In genomic region chr12:83346333-83346732, GRCh38 we compare ENCODE assay signal across 37 cellular contexts.
"Had no signal": no experiment of that assay in that cellular context is flagged by ENCODE, and none has a peak within 500 bp of the region (broad histone marks: within the 10 kb centered on the region; RNA-seq: fewer than 3 reads in every experiment).

No MANE protein-coding gene starts in this region.

- H3K4me1 Mint-ChIP-seq: activated B cell treated with CpG ODN at 0.5 μM for 24 hours; activated CD4-positive, alpha-beta T cell treated with anti-CD3 and anti-CD28 coated beads, Interleukin-2, amount 10 ng/mL, durations not matched to agents 24 days and 14 days; activated naive CD8-positive, alpha-beta T cell treated with anti-CD3 and anti-CD28 coated beads for 36 hours; activated T-helper 17 cell treated with anti-CD3 and anti-CD28 coated beads, Interleukin-2, amount 50 U/mL, for 72 hours had no signal

- FAIRE-seq: astrocyte, TTC549 had no signal

- DNase-seq: activated B cell treated with CpG ODN at 0.5 μM for 24 hours; activated CD4-positive, alpha-beta memory T cell treated with anti-CD3 and anti-CD28 coated beads for 36 hours; activated CD4-positive, alpha-beta T cell treated with anti-CD3 and anti-CD28 coated beads for 4 hours; activated CD4-positive, alpha-beta T cell treated with anti-CD3 and anti-CD28 coated beads, Interleukin-2, amount 10 ng/mL, durations not matched to agents 24 days and 14 days; activated CD4-positive, alpha-beta T cell treated with anti-CD3 and anti-CD28 coated beads, Interleukin-2, amount 50 U/mL, for 1 hour; activated CD4-positive, alpha-beta T cell treated with anti-CD3 and anti-CD28 coated beads, Interleukin-2, amount 50 U/mL, for 4 hours; activated CD4-positive, CD25-positive, alpha-beta regulatory T cell treated with anti-CD3 and anti-CD28 coated beads, Interleukin-2, amount 50 U/mL, for 72 hours; activated CD8-positive, alpha-beta memory T cell treated with anti-CD3 and anti-CD28 coated beads, Interleukin-2, amount 50 U/mL, for 4 hours; activated CD8-positive, alpha-beta T cell treated with anti-CD3 and anti-CD28 coated beads for 36 hours; activated effector memory CD4-positive, alpha-beta T cell treated with anti-CD3 and anti-CD28 coated beads, Interleukin-2, amount 50 U/mL, for 16 hours; activated gamma-delta T cell treated with Interleukin-2 at 50 U/mL for 16 hours; activated naive CD4-positive, alpha-beta T cell; activated naive CD4-positive, alpha-beta T cell treated with anti-CD3 and anti-CD28 coated beads for 36 hours; activated naive CD4-positive, alpha-beta T cell treated with anti-CD3 and anti-CD28 coated beads, Interleukin-2, amount 50 U/mL, for 16 hours; activated naive CD8-positive, alpha-beta T cell treated with anti-CD3 and anti-CD28 coated beads for 36 hours; activated T-cell treated with anti-CD3 and anti-CD28 coated beads for 4 hours; activated T-cell treated with anti-CD3 and anti-CD28 coated beads, Interleukin-2, amount 50 U/mL, for 1 hour; activated T-cell treated with anti-CD3 and anti-CD28 coated beads, Interleukin-2, amount 50 U/mL, for 4 hours; activated T-cell treated with anti-CD3 and anti-CD28 coated beads, Interleukin-2, amount 50 U/mL, for 72 hours; adrenal gland; amniotic stem cell; aorta; body of pancreas; brain microvascular endothelial cell; central memory CD4-positive, alpha-beta T cell; T-helper 1 cell; T-helper 2 cell; T-helper 9 cell had no signal

- H3K27ac ChIP-seq: adrenal gland, body of pancreas, brain microvascular endothelial cell, breast epithelium, VCaP had no signal

- ATAC-seq: activated CD8-positive, alpha-beta T cell treated with anti-CD3 and anti-CD28 coated beads for 36 hours; activated naive CD4-positive, alpha-beta T cell treated with anti-CD3 and anti-CD28 coated beads, Interleukin-2, amount 50 U/mL, for 72 hours; activated T-cell treated with anti-CD3 and anti-CD28 coated beads, Interleukin-2, amount 50 U/mL, for 4 hours; activated T-cell treated with anti-CD3 and anti-CD28 coated beads, Interleukin-2, amount 50 U/mL, for 72 hours; activated T-helper 17 cell treated with anti-CD3 and anti-CD28 coated beads, Interleukin-2, amount 50 U/mL, for 72 hours; body of pancreas had no signal

- H3K9me3 Mint-ChIP-seq: activated CD4-positive, alpha-beta memory T cell treated with anti-CD3 and anti-CD28 coated beads for 36 hours; activated CD4-positive, alpha-beta T cell treated with anti-CD3 and anti-CD28 coated beads, Interleukin-2, amount 10 ng/mL, durations not matched to agents 24 days and 14 days; activated CD8-positive, alpha-beta T cell treated with anti-CD3 and anti-CD28 coated beads for 36 hours; activated naive CD4-positive, alpha-beta T cell treated with anti-CD3 and anti-CD28 coated beads for 36 hours; activated naive CD4-positive, alpha-beta T cell treated with anti-CD3 and anti-CD28 coated beads, Interleukin-2, amount 50 U/mL, for 72 hours; activated naive CD8-positive, alpha-beta T cell treated with anti-CD3 and anti-CD28 coated beads for 36 hours; activated T-cell treated with anti-CD3 and anti-CD28 coated beads, Interleukin-2, amount 50 U/mL, for 4 hours; activated T-helper 1 cell treated with anti-CD3 and anti-CD28 coated beads, Interleukin-12 subunit alpha, Interleukin-12 subunit beta, Interleukin-2, Interleukin-4 antibody, amounts not matched to agents 30 ng/mL and 10 ng/mL and 1 ng/mL, durations not matched to agents 14 hours and 24 hours and 36 hours; T-helper 1 cell treated with Interleukin-12 subunit alpha and Interleukin-12 subunit beta and Interleukin-4 antibody, amounts not matched to agents 30 μg/mL and 1 μg/mL, for 36 hours; T-helper 2 cell treated with Interferon-gamma antibody and Interleukin-4, amounts not matched to agents 5 μg/mL and 100 μg/mL, for 36 hours had no signal

- H3K36me3 Mint-ChIP-seq: activated CD4-positive, alpha-beta memory T cell treated with anti-CD3 and anti-CD28 coated beads for 36 hours; activated naive CD4-positive, alpha-beta T cell treated with anti-CD3 and anti-CD28 coated beads, Interleukin-2, amount 50 U/mL, for 72 hours; activated naive CD8-positive, alpha-beta T cell treated with anti-CD3 and anti-CD28 coated beads for 36 hours had no signal

- H3K36me3 ChIP-seq: adrenal gland, brain microvascular endothelial cell, breast epithelium had no signal

- H3K9me3 ChIP-seq: adrenal gland, body of pancreas, breast epithelium had no signal

- H3K27me3 ChIP-seq: adrenal gland, body of pancreas, brain microvascular endothelial cell, breast epithelium had no signal

- H3K4me1 ChIP-seq: adrenal gland, body of pancreas, breast epithelium had no signal

- H3K27me3 Mint-ChIP-seq: activated B cell treated with CpG ODN at 0.5 μM for 24 hours; activated CD4-positive, alpha-beta memory T cell treated with anti-CD3 and anti-CD28 coated beads for 36 hours; activated CD4-positive, alpha-beta T cell treated with anti-CD3 and anti-CD28 coated beads, Interleukin-2, amount 10 ng/mL, durations not matched to agents 24 days and 14 days; activated CD8-positive, alpha-beta T cell treated with anti-CD3 and anti-CD28 coated beads for 36 hours; activated naive CD8-positive, alpha-beta T cell treated with anti-CD3 and anti-CD28 coated beads for 36 hours; activated T-helper 17 cell treated with anti-CD3 and anti-CD28 coated beads, Interleukin-2, amount 50 U/mL, for 72 hours had no signal

- H3K4me3 ChIP-seq: adrenal gland, body of pancreas, breast epithelium had no signal

- H3K27ac Mint-ChIP-seq: activated B cell treated with CpG ODN at 0.5 μM for 24 hours; activated CD4-positive, alpha-beta memory T cell treated with anti-CD3 and anti-CD28 coated beads for 36 hours; activated CD4-positive, alpha-beta T cell treated with anti-CD3 and anti-CD28 coated beads, Interleukin-2, amount 10 ng/mL, durations not matched to agents 24 days and 14 days; activated CD8-positive, alpha-beta T cell treated with anti-CD3 and anti-CD28 coated beads for 36 hours; activated naive CD4-positive, alpha-beta T cell treated with anti-CD3 and anti-CD28 coated beads for 36 hours; activated naive CD4-positive, alpha-beta T cell treated with anti-CD3 and anti-CD28 coated beads, Interleukin-2, amount 50 U/mL, for 72 hours; activated naive CD8-positive, alpha-beta T cell treated with anti-CD3 and anti-CD28 coated beads for 36 hours; activated T-cell treated with anti-CD3 and anti-CD28 coated beads, Interleukin-2, amount 50 U/mL, for 72 hours; activated T-helper 1 cell treated with anti-CD3 and anti-CD28 coated beads, Interleukin-12 subunit alpha, Interleukin-12 subunit beta, Interleukin-2, Interleukin-4 antibody, amounts not matched to agents 30 ng/mL and 10 ng/mL and 1 ng/mL, durations not matched to agents 14 hours and 24 hours and 36 hours; activated T-helper 17 cell treated with anti-CD3 and anti-CD28 coated beads, Interleukin-2, amount 50 U/mL, for 72 hours; T-helper 1 cell treated with Interleukin-12 subunit alpha and Interleukin-12 subunit beta and Interleukin-4 antibody, amounts not matched to agents 30 μg/mL and 1 μg/mL, for 36 hours; T-helper 2 cell treated with Interferon-gamma antibody and Interleukin-4, amounts not matched to agents 5 μg/mL and 100 μg/mL, for 36 hours had no signal

- H3K4me3 Mint-ChIP-seq: activated B cell treated with CpG ODN at 0.5 μM for 24 hours; activated CD4-positive, alpha-beta memory T cell treated with anti-CD3 and anti-CD28 coated beads for 36 hours; activated CD4-positive, alpha-beta T cell treated with anti-CD3 and anti-CD28 coated beads, Interleukin-2, amount 10 ng/mL, durations not matched to agents 24 days and 14 days; activated CD8-positive, alpha-beta T cell treated with anti-CD3 and anti-CD28 coated beads for 36 hours; activated naive CD4-positive, alpha-beta T cell treated with anti-CD3 and anti-CD28 coated beads for 36 hours; activated naive CD8-positive, alpha-beta T cell treated with anti-CD3 and anti-CD28 coated beads for 36 hours; activated T-cell treated with anti-CD3 and anti-CD28 coated beads, Interleukin-2, amount 50 U/mL, for 4 hours; activated T-cell treated with anti-CD3 and anti-CD28 coated beads, Interleukin-2, amount 50 U/mL, for 72 hours; activated T-helper 1 cell treated with anti-CD3 and anti-CD28 coated beads, Interleukin-12 subunit alpha, Interleukin-12 subunit beta, Interleukin-2, Interleukin-4 antibody, amounts not matched to agents 30 ng/mL and 10 ng/mL and 1 ng/mL, durations not matched to agents 14 hours and 24 hours and 36 hours; activated T-helper 17 cell treated with anti-CD3 and anti-CD28 coated beads, Interleukin-2, amount 50 U/mL, for 72 hours; T-helper 1 cell treated with Interleukin-12 subunit alpha and Interleukin-12 subunit beta and Interleukin-4 antibody, amounts not matched to agents 30 μg/mL and 1 μg/mL, for 36 hours; T-helper 2 cell treated with Interferon-gamma antibody and Interleukin-4, amounts not matched to agents 5 μg/mL and 100 μg/mL, for 36 hours had no signal
